In the genomic region with DNA sequence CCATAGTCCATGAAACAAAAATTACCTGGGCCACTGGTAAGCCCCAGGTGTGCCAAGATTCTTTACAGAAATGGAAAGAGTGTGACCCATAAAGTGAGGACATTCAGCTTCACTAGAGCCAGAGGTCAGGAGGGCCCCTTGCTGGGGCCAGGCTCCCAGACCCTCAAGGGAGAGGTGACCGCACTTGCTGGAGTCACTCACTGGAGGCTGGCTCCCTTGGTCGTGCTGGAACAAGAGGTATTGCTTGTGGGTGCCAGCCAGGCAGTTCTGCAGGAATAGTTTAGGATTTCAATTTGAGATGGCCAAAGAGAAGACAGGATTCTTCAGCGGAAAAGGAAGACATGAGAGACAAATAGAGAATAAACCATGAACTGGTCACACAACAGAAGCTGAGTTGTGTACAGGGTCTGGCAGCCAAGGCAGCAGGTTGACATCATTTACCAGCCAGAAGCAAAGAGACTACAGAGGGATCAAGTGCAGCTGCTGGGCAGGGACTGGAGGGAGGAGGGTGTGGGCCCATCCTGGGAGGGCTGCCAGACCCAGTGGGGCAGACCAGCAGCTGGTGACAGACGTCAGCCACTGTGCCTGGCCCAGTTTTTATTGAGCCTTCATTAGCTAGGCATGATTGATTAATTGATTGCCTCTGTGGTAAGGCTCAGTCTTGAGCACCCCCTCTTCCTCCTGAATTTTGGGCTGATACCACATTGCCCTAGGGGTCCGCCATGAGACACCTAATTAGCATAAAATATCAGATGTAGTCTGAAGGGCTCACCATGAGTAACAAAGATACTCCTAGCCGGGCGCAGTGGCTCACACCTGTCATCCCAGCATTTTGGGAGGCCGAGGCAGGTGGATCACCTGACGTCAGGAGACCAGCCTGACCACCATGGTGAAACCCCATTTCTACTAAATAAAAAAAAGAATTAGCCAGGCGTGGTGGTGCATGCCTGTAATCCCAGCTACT, we compare ENCODE assay signal across 8 cellular contexts. TPM values are rescaled to one million over a fixed set of nuclear protein-coding genes. Genes with fewer than 3 reads are reported as not detected.
A peak's percentile ranks its signal among the peaks of the same experiment; 100 is the strongest.
DNase-seq lines count a peak whose midpoint lies in the region; ATAC-seq, FAIRE-seq and TF ChIP-seq lines count a peak whose summit lies in the region.
"Not testable (repeated sequence)": the region's sequence is repeated elsewhere in the genome, so short reads cannot be mapped to it uniquely, and the experiment has no call there.

No MANE protein-coding gene starts in this region.

- not testable (repeated sequence) for TF ChIP-seq CTCF in pancreas (IDR thresholded peaks at IDR 0.05)

- intact Hi-C loops in pancreas (cut with DNase I): not testable (repeated sequence)

- ATAC-seq in pancreas: peak; percentile 56 to 93 (median 92)

- not testable (repeated sequence) for H3K27me3 ChIP-seq in SJCRH30, pancreas

- not testable (repeated sequence) for H3K4me1 ChIP-seq in SJCRH30, pancreas

- peak overlapping the region; percentile 85 for H3K27ac ChIP-seq in SJCRH30
- H3K27ac ChIP-seq in pancreas: not testable (repeated sequence)

- WGBS in pancreas, 2 donors: 73 to 76% methylated on average over 9 to 10 of the region's 10 CpGs

- FAIRE-seq in frontal cortex (lab: Jason Lieb, UNC): peak; percentile 80
- not testable (repeated sequence) for FAIRE-seq in pancreas (lab: Jason Lieb, UNC)

- DNase-seq in COR-L47 (lab: John Stamatoyannopoulos, UW) (peak; percentile 37), NCI-H1105 treated with DMSO at 0.1 percent for 48 hours (lab: John Stamatoyannopoulos, UW) (peak; percentile 35), NCI-H345 (lab: John Stamatoyannopoulos, UW) (peak; percentile 24), SJCRH30 (peak; percentile 85 to 91), hippocampal formation (lab: John Stamatoyannopoulos, UW) (peak; percentile 49 to 74), pancreas (peak in 3 of 6 donors; percentile 37 to 49 (median 39)), superior temporal gyrus (ENCODE audit: extremely low spot score) (peak; percentile 66)
- not testable (repeated sequence) for DNase-seq in frontal cortex (ENCODE audit: low spot score in 2 of 2)

- H3K9me3 ChIP-seq in SJCRH30 (replicated peaks); pancreas: not testable (repeated sequence)

- not testable (repeated sequence) for H3K36me3 ChIP-seq in SJCRH30, pancreas

- H3K4me3 ChIP-seq in SJCRH30: peak overlapping the region; percentile 12
- H3K4me3 ChIP-seq in pancreas: not testable (repeated sequence)

RNA-seq across cellular contexts. Expression of gene TYW1, which starts 40.1 kb away (rescaled TPM):
- total RNA-seq in SJCRH30 (2014; rRNA removed; shearing (Covaris generic)): 21.8 and 25.3 TPM in 2 replicates
- total RNA-seq in frontal cortex: 14.3 TPM
- 1 to 10 TPM; 4.0 to 8.6 (median 7.3) TPM for total RNA-seq in pancreas
- polyA plus RNA-seq in pancreas: 1 to 10 TPM; 4.8 to 9.2 TPM

RNA-seq across cellular contexts. Expression of gene SBDS, which starts 41.3 kb away (rescaled TPM):
- total RNA-seq in SJCRH30 (2014; rRNA removed; shearing (Covaris generic)): 90.0 and 97.9 TPM in 2 replicates
- 55.0 TPM for total RNA-seq in frontal cortex
- total RNA-seq in pancreas: 10 to 100 TPM; 38.1 to 56.1 (median 42.8) TPM
- 10 to 100 TPM; 37.1 to 75.8 TPM for polyA plus RNA-seq in pancreas
